ENCODE assay signal across 14 cellular contexts in genomic region chr16:70804153-70804728, GRCh38. TPM values are rescaled to one million over a fixed set of nuclear protein-coding genes. Genes with fewer than 3 reads are reported as not detected.
DNase-seq lines count a peak whose midpoint lies in the region; ATAC-seq and TF ChIP-seq lines count a peak whose summit lies in the region.
"Had no signal": no experiment of that assay in that cellular context is flagged by ENCODE, and none has a peak within 500 bp of the region (broad histone marks: within the 10 kb centered on the region; RNA-seq: fewer than 3 reads in every experiment).

No MANE protein-coding gene starts in this region.

- H3K9ac ChIP-seq in adipocyte (ENCODE audit: low read length) = no peak overlapping the region

- intact Hi-C loops in lower lobe of right lung (cut with DNase I) = no loop called here

- DNase-seq in CD1c-positive myeloid dendritic cell (ENCODE audit: extremely low spot score) (peak; percentile 87), M059J (ENCODE audit: low read depth) (peak; percentile 89), adipocyte (ENCODE audit: low read depth) (peak; percentile 18), lower lobe of right lung (no peak), HT-29 (ENCODE audit: low spot score) (no peak), activated gamma-delta T cell treated with Interleukin-2 at 50 U/mL for 16 hours (no peak)
- DNase-seq: DMS 273 treated with DMSO at 0.1 percent for 48 hours, NCI-H524, WERI-Rb-1 had no signal

- no peak overlapping the region for H3K4me3 ChIP-seq in adipocyte (ENCODE audit: low read length)
- H3K4me3 ChIP-seq in lower lobe of right lung = no peak overlapping the region
- H3K4me3 ChIP-seq: skin epidermis had no signal

- peaks cover 10% of the 10 kb centered on the region for H3K27me3 ChIP-seq in adipocyte (replicated peaks; ENCODE audit: control insufficient read depth, insufficient read depth, low read length)
- H3K27me3 ChIP-seq in lower lobe of right lung (ENCODE audit: low read depth) = peaks cover 4% of the 10 kb centered on the region

- H3K36me3 ChIP-seq in adipocyte (ENCODE audit: control insufficient read depth, insufficient read depth, low read length, severe bottlenecking) = no peaks in the 10 kb centered on the region
- no peaks in the 10 kb centered on the region for H3K36me3 ChIP-seq in lower lobe of right lung
- H3K36me3 ChIP-seq: WERI-Rb-1 had no signal

- H3K9me3 ChIP-seq in adipocyte (ENCODE audit: control insufficient read depth, low read length) = peaks cover 5% of the 10 kb centered on the region
- H3K9me3 ChIP-seq in lower lobe of right lung = no peaks in the 10 kb centered on the region

- H3K27ac ChIP-seq in lower lobe of right lung = peak overlapping the region; percentile 12
- H3K27ac ChIP-seq: WERI-Rb-1 had no signal

- TF ChIP-seq CTCF in lower lobe of right lung (IDR thresholded peaks at IDR 0.05) = no peak

- peaks cover 11% of the 10 kb centered on the region for H3K4me1 ChIP-seq in adipocyte (ENCODE audit: control insufficient read depth, insufficient read depth, low read length)
- peaks cover 17% of the 10 kb centered on the region for H3K4me1 ChIP-seq in lower lobe of right lung

- peak in 1 of 2 donors; percentile 6 for ATAC-seq in lower lobe of right lung
- ATAC-seq in GM19467 (IDR thresholded peaks at IDR 0.05; ENCODE audit: unreplicated experiment) = no peak
- ATAC-seq in HG03342 (IDR thresholded peaks at IDR 0.05; ENCODE audit: unreplicated experiment) = no peak
- ATAC-seq: activated naive CD4-positive, alpha-beta T cell treated with anti-CD3 and anti-CD28 coated beads, Interleukin-2, amount 50 U/mL, for 72 hours; esophagus mucosa had no signal

RNA-seq across cellular contexts. Expression of gene VAC14, which starts 3.3 kb away (rescaled TPM):
- 41.9 and 59.4 TPM in 2 replicates for total RNA-seq in M059J (2014; rRNA removed; shearing (Covaris generic))
- 49.1 TPM for total RNA-seq in lower lobe of right lung
- 92.3 and 109 TPM in 2 replicates for total RNA-seq in HT-29 (2014; rRNA removed; shearing (Covaris generic))

Comparison
In these comparisons a context has a peak if more than half of its experiments do, and no peak if none do; other contexts are left out.
1. DNase-seq: peak in CD1c-positive myeloid dendritic cell (single experiment), M059J (single experiment) and adipocyte (single experiment); none in lower lobe of right lung (single experiment), HT-29 (single experiment) and activated gamma-delta T cell treated with Interleukin-2 at 50 U/mL for 16 hours (single experiment).